Comparison of ENCODE assay signal across 1 cellular context in the genomic region with DNA sequence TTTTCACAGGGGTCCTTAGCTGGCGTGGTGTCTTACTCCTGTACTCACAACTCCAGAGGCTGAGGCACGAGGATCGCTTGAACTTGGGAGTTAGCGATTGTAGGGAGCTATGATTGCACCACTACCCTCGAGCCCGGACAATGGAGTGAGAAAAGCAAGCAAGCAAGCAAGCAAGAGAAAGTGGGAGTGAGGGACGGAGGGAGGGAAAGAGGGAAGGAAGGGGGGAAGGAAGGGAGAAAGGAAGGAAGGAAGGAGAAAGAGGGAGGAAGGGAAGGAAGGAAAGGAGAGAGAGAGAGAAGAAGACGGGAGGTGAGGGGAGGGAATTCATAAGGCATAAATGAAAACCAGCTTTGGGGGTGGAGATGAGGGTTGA.
TF ChIP-seq lines count a peak whose summit lies in the region.

No MANE protein-coding gene starts in this region.

TF ChIP-seq in WTC11, 78 proteins besides CTCF, POLR2A, EP300 and RAD21 (continued from another document):
- TF ChIP-seq, protein P1, sequence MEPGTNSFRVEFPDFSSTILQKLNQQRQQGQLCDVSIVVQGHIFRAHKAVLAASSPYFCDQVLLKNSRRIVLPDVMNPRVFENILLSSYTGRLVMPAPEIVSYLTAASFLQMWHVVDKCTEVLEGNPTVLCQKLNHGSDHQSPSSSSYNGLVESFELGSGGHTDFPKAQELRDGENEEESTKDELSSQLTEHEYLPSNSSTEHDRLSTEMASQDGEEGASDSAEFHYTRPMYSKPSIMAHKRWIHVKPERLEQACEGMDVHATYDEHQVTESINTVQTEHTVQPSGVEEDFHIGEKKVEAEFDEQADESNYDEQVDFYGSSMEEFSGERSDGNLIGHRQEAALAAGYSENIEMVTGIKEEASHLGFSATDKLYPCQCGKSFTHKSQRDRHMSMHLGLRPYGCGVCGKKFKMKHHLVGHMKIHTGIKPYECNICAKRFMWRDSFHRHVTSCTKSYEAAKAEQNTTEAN (CRISPR knock-in tag; IDR thresholded peaks at IDR 0.05): no peak
- TF ChIP-seq ZNF416 (CRISPR knock-in tag; IDR thresholded peaks at IDR 0.05) (no peak), ETV6 (CRISPR knock-in tag; IDR thresholded peaks at IDR 0.05) (no peak), RELA (CRISPR knock-in tag; IDR thresholded peaks at IDR 0.05; ENCODE audit: borderline replicate concordance) (no peak), MXD4 (CRISPR knock-in tag; IDR thresholded peaks at IDR 0.05; ENCODE audit: borderline replicate concordance) (no peak), ZNF121 (CRISPR knock-in tag; IDR thresholded peaks at IDR 0.05) (no peak), CBFB (CRISPR knock-in tag; IDR thresholded peaks at IDR 0.05; ENCODE audit: low read depth) (no peak), GRHL2 (CRISPR knock-in tag; IDR thresholded peaks at IDR 0.05; ENCODE audit: insufficient replicate concordance, severe bottlenecking) (no peak), NR3C1 (CRISPR knock-in tag; conservative IDR thresholded peaks at IDR 0.05; ENCODE audit: low read depth) (no peak)
